ENCODE assay signal across 15 cellular contexts in genomic region chr16:57846078-57846697, GRCh38. TPM values are rescaled to one million over a fixed set of nuclear protein-coding genes. Genes with fewer than 3 reads are reported as not detected.
A peak's percentile ranks its signal among the peaks of the same experiment; 100 is the strongest.
DNase-seq lines count a peak whose midpoint lies in the region; ATAC-seq and TF ChIP-seq lines count a peak whose summit lies in the region.
"Had no signal": no experiment of that assay in that cellular context is flagged by ENCODE, and none has a peak within 500 bp of the region (broad histone marks: within the 10 kb centered on the region; RNA-seq: fewer than 3 reads in every experiment).

No MANE protein-coding gene starts in this region.

- H3K4me3 ChIP-seq in left ventricle myocardium inferior: no peak overlapping the region
- no peak overlapping the region for H3K4me3 ChIP-seq in HAP-1
- H3K4me3 ChIP-seq: lower lobe of right lung, thyroid gland had no signal

- H3K36me3 ChIP-seq in left ventricle myocardium inferior (no peaks in the 10 kb centered on the region), HAP-1 (replicated peaks) (no peaks in the 10 kb centered on the region)
- H3K36me3 ChIP-seq: lower lobe of right lung, thyroid gland had no signal

- H3K4me1 ChIP-seq in left ventricle myocardium inferior (no peaks in the 10 kb centered on the region), HAP-1 (peaks cover 9% of the 10 kb centered on the region)
- H3K4me1 ChIP-seq: lower lobe of right lung had no signal

- no peak overlapping the region for H3K4me3 Mint-ChIP-seq in stimulated activated effector memory CD8-positive, alpha-beta T cell treated with anti-CD3 and anti-CD28 coated beads, Interleukin-12 subunit alpha, Interleukin-12 subunit beta, amount 100 ng/mL, for 72 hours
- H3K4me3 Mint-ChIP-seq: activated CD4-positive, alpha-beta memory T cell treated with anti-CD3 and anti-CD28 coated beads, Interleukin-2, amount 10 ng/mL, durations not matched to agents 7 days and 5 days; CD8-positive, alpha-beta T cell had no signal

- TF ChIP-seq CTCF in left ventricle myocardium inferior (IDR thresholded peaks at IDR 0.05; ENCODE audit: borderline replicate concordance): no peak

- H3K27ac Mint-ChIP-seq in stimulated activated effector memory CD8-positive, alpha-beta T cell treated with anti-CD3 and anti-CD28 coated beads, Interleukin-12 subunit alpha, Interleukin-12 subunit beta, amount 100 ng/mL, for 72 hours: peak overlapping the region; percentile 43
- H3K27ac Mint-ChIP-seq: activated CD4-positive, alpha-beta memory T cell treated with anti-CD3 and anti-CD28 coated beads, Interleukin-2, amount 10 ng/mL, durations not matched to agents 7 days and 5 days; CD8-positive, alpha-beta T cell had no signal

- H3K27me3 ChIP-seq in left ventricle myocardium inferior (ENCODE audit: low read depth) (no peaks in the 10 kb centered on the region), HAP-1 (ENCODE audit: low read depth) (no peaks in the 10 kb centered on the region)
- H3K27me3 ChIP-seq: thyroid gland had no signal

- intact Hi-C loops in left ventricle myocardium inferior (cut with micrococcal nuclease): no loop called here

- no peak for ATAC-seq in stimulated activated effector memory CD8-positive, alpha-beta T cell treated with anti-CD3 and anti-CD28 coated beads, Interleukin-12 subunit alpha, Interleukin-12 subunit beta, amount 100 ng/mL, for 72 hours
- ATAC-seq in GM19455 (IDR thresholded peaks at IDR 0.05; ENCODE audit: unreplicated experiment): no peak
- ATAC-seq: CD8-positive, alpha-beta T cell had no signal

- no peaks in the 10 kb centered on the region for H3K4me1 Mint-ChIP-seq in stimulated activated effector memory CD8-positive, alpha-beta T cell treated with anti-CD3 and anti-CD28 coated beads, Interleukin-12 subunit alpha, Interleukin-12 subunit beta, amount 100 ng/mL, for 72 hours
- H3K4me1 Mint-ChIP-seq: activated CD4-positive, alpha-beta memory T cell treated with anti-CD3 and anti-CD28 coated beads, Interleukin-2, amount 10 ng/mL, durations not matched to agents 7 days and 5 days had no signal

- in situ Hi-C loops in HAP-1 (cut with MboI; ENCODE audit: low sequenced_read_pairs): no loop called here

- no peaks in the 10 kb centered on the region for H3K9me3 Mint-ChIP-seq in stimulated activated effector memory CD8-positive, alpha-beta T cell treated with anti-CD3 and anti-CD28 coated beads, Interleukin-12 subunit alpha, Interleukin-12 subunit beta, amount 100 ng/mL, for 72 hours
- H3K9me3 Mint-ChIP-seq: activated CD4-positive, alpha-beta memory T cell treated with anti-CD3 and anti-CD28 coated beads, Interleukin-2, amount 10 ng/mL, durations not matched to agents 7 days and 5 days; CD8-positive, alpha-beta T cell had no signal

- DNase-seq in DMS 273 (lab: John Stamatoyannopoulos, UW; ENCODE audit: unreplicated experiment): peak; percentile 24
- no peak for DNase-seq in DMS 273 treated with DMSO at 0.1 percent for 48 hours (lab: John Stamatoyannopoulos, UW)
- DNase-seq in NCI-H82 (lab: John Stamatoyannopoulos, UW): peak; percentile 92
- peak; percentile 79 for DNase-seq in iPS DF 4.7 (ENCODE audit: extremely low read depth, low spot score)
- no peak for DNase-seq in stimulated activated effector memory CD8-positive, alpha-beta T cell treated with anti-CD3 and anti-CD28 coated beads, Interleukin-12 subunit alpha, Interleukin-12 subunit beta, amount 100 ng/mL, for 72 hours (ENCODE audit: low spot score in 2 of 2)
- no peak for DNase-seq in left ventricle myocardium inferior
- no peak for DNase-seq in HAP-1 (ENCODE audit: low spot score in 2 of 2)
- DNase-seq: activated CD4-positive, alpha-beta memory T cell treated with anti-CD3 and anti-CD28 coated beads, Interleukin-2, amount 10 ng/mL, durations not matched to agents 7 days and 5 days; activated gamma-delta T cell; CD8-positive, alpha-beta T cell; lower lobe of right lung; thyroid gland had no signal

- no peaks in the 10 kb centered on the region for H3K36me3 Mint-ChIP-seq in stimulated activated effector memory CD8-positive, alpha-beta T cell treated with anti-CD3 and anti-CD28 coated beads, Interleukin-12 subunit alpha, Interleukin-12 subunit beta, amount 100 ng/mL, for 72 hours
- H3K36me3 Mint-ChIP-seq: CD8-positive, alpha-beta T cell had no signal

- no peak overlapping the region for H3K27ac ChIP-seq in left ventricle myocardium inferior (replicated peaks)
- H3K27ac ChIP-seq: 22Rv1, lower lobe of right lung, thyroid gland had no signal

- H3K9me3 ChIP-seq in left ventricle myocardium inferior (replicated peaks) (no peaks in the 10 kb centered on the region), HAP-1 (no peaks in the 10 kb centered on the region)
- H3K9me3 ChIP-seq: lower lobe of right lung, thyroid gland had no signal

RNA-seq across cellular contexts. Expression of gene KIFC3, which starts 43.9 kb away (rescaled TPM):
- total RNA-seq in left ventricle myocardium inferior: 63.5 TPM
- total RNA-seq: activated CD4-positive, alpha-beta memory T cell treated with anti-CD3 and anti-CD28 coated beads, Interleukin-2, amount 10 ng/mL, durations not matched to agents 7 days and 5 days; T-helper 2 cell treated with Interferon-gamma antibody and Interleukin-4, amounts not matched to agents 100 ng/mL and 5 ng/mL, for 36 hours had no signal

Comparison
In these comparisons a context has a peak if more than half of its experiments do, and no peak if none do; other contexts are left out.
1. DNase-seq: peak in DMS 273 (single experiment), NCI-H82 (single experiment) and iPS DF 4.7 (single experiment); none in DMS 273 treated with DMSO at 0.1 percent for 48 hours (single experiment), stimulated activated effector memory CD8-positive, alpha-beta T cell treated with anti-CD3 and anti-CD28 coated beads, Interleukin-12 subunit alpha, Interleukin-12 subunit beta, amount 100 ng/mL, for 72 hours (0 of 2), left ventricle myocardium inferior (single experiment) and HAP-1 (0 of 2).